In the genomic region with DNA sequence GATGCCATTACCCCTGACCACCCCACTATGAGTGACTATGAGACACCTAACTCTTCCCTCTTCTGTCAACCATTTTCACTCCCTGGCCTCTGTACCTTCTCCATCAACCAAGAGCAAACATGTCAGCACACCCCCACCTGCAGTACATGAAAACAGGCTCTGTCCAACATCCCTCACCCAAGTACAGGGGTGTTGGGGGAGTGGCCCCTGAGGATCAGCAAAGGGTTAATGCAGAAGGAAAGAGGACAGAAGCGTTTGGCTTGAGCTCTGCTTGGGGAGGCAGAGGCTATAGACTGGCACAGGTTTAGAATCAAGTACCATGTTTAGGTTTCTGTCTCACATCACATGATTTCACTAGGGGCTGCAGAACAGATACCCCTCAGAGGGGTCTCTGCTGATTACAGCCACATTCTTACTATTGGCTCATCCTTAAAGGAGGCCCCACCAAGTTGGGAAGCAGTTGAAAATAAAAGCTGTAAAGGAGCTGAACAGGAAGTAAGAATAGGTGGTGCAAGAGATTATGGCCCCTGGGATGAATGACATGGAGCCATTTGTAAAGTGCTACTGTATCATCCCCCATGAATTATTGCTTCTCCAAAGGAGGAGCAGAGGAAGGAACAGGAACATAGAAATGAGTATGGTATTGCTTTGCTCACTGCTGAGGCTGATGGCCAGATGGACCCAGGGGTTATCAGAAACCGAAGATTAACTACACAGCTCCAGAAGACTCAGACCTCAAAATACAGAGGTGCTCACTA, we compare ENCODE assay signal across 1 cellular context.
TF ChIP-seq lines count a peak whose summit lies in the region.

No MANE protein-coding gene starts in this region.

TF ChIP-seq in HEK293, 187 proteins besides CTCF, POLR2A, EP300 and RAD21 (continued from another document):
- TF ChIP-seq, protein P1, sequence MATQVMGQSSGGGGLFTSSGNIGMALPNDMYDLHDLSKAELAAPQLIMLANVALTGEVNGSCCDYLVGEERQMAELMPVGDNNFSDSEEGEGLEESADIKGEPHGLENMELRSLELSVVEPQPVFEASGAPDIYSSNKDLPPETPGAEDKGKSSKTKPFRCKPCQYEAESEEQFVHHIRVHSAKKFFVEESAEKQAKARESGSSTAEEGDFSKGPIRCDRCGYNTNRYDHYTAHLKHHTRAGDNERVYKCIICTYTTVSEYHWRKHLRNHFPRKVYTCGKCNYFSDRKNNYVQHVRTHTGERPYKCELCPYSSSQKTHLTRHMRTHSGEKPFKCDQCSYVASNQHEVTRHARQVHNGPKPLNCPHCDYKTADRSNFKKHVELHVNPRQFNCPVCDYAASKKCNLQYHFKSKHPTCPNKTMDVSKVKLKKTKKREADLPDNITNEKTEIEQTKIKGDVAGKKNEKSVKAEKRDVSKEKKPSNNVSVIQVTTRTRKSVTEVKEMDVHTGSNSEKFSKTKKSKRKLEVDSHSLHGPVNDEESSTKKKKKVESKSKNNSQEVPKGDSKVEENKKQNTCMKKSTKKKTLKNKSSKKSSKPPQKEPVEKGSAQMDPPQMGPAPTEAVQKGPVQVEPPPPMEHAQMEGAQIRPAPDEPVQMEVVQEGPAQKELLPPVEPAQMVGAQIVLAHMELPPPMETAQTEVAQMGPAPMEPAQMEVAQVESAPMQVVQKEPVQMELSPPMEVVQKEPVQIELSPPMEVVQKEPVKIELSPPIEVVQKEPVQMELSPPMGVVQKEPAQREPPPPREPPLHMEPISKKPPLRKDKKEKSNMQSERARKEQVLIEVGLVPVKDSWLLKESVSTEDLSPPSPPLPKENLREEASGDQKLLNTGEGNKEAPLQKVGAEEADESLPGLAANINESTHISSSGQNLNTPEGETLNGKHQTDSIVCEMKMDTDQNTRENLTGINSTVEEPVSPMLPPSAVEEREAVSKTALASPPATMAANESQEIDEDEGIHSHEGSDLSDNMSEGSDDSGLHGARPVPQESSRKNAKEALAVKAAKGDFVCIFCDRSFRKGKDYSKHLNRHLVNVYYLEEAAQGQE (tag by site-specific recombination; IDR thresholded peaks at IDR 0.05) = peak; percentile 65; the same call in 1 of the 2 replicates
